Comparison of ENCODE assay signal across 8 cellular contexts in genomic region chr3:136753112-136753939, GRCh38.
DNase-seq lines count a peak whose midpoint lies in the region; ATAC-seq and TF ChIP-seq lines count a peak whose summit lies in the region.

No MANE protein-coding gene starts in this region.

- no peaks in the 10 kb centered on the region for H3K9me3 Mint-ChIP-seq in activated naive CD4-positive, alpha-beta T cell treated with anti-CD3 and anti-CD28 coated beads, Interleukin-2, amount 50 U/mL, for 24 hours

- H3K4me3 Mint-ChIP-seq in activated naive CD4-positive, alpha-beta T cell treated with anti-CD3 and anti-CD28 coated beads, Interleukin-2, amount 50 U/mL, for 24 hours, result peak overlapping the region; percentile 92

- H3K27me3 Mint-ChIP-seq in activated naive CD4-positive, alpha-beta T cell treated with anti-CD3 and anti-CD28 coated beads, Interleukin-2, amount 50 U/mL, for 24 hours, result no peaks in the 10 kb centered on the region

- peak overlapping the region; percentile 82 for H2AFZ ChIP-seq in neuron (ENCODE audit: low read depth, low read length)

- CTCF ChIA-PET in RWPE1 (lab: Yijun Ruan, JAX), result interaction anchor here (0.5 to 2.2 kb wide), 7 partner anchors 12 to 362 kb away, joined by 3 to 17 read pairs (median 5); partner anchors contain the start of gene NCK1

- TF ChIP-seq CTCF in RWPE1 (conservative IDR thresholded peaks at IDR 0.05; ENCODE audit: low read depth), result no peak

- H3K27ac Mint-ChIP-seq in activated naive CD4-positive, alpha-beta T cell treated with anti-CD3 and anti-CD28 coated beads, Interleukin-2, amount 50 U/mL, for 24 hours, result peak overlapping the region; percentile 98

- H3K9me3 ChIP-seq in neuron (ENCODE audit: low read length), result no peaks in the 10 kb centered on the region

- H3K27ac ChIP-seq in RWPE1, result peak overlapping the region; percentile 98
- H3K27ac ChIP-seq in epithelial cell of prostate, result peak overlapping the region; percentile 97

- no peak for ATAC-seq in GM19397 (IDR thresholded peaks at IDR 0.05; ENCODE audit: unreplicated experiment)
- ATAC-seq in GM21528 (IDR thresholded peaks at IDR 0.05; ENCODE audit: low FRiP score, unreplicated experiment), result no peak

- H3K4me1 ChIP-seq in neuron (ENCODE audit: insufficient read depth, low read length), result peaks cover 29% of the 10 kb centered on the region

- H3K36me3 Mint-ChIP-seq in activated naive CD4-positive, alpha-beta T cell treated with anti-CD3 and anti-CD28 coated beads, Interleukin-2, amount 50 U/mL, for 24 hours, result no peaks in the 10 kb centered on the region

- DNase-seq in activated naive CD4-positive, alpha-beta T cell (lab: John Stamatoyannopoulos, UW), result no peak
- DNase-seq in RWPE1 (ENCODE audit: low spot score), result no peak
- DNase-seq in epithelial cell of prostate (ENCODE audit: low read depth, low spot score), result no peak
- DNase-seq in stimulated activated CD4-positive, alpha-beta T cell treated with anti-CD3 and anti-CD28 coated beads, Interleukin-2, amount 100 ng/mL, for 48 hours, result no peak

- POLR2A ChIA-PET in RWPE1 (lab: Yijun Ruan, JAX; ENCODE audit: low non-redundant PET), result interaction anchor here (0.6 to 1.8 kb wide), 4 partner anchors 204 to 678 kb away, joined by 3 to 7 read pairs (median 4); partner anchors contain the start of gene IL20RB

- peaks cover 47% of the 10 kb centered on the region for H3K4me1 Mint-ChIP-seq in activated naive CD4-positive, alpha-beta T cell treated with anti-CD3 and anti-CD28 coated beads, Interleukin-2, amount 50 U/mL, for 24 hours

- no peaks in the 10 kb centered on the region for H3K27me3 ChIP-seq in neuron (ENCODE audit: insufficient read depth, low read length)

- peak overlapping the region; percentile 79 for H3K4me3 ChIP-seq in neuron (ENCODE audit: low read length)

- no peaks in the 10 kb centered on the region for H3K36me3 ChIP-seq in neuron (ENCODE audit: insufficient read depth, low read length)
